ENCODE assay signal across 14 cellular contexts in genomic region chr13:29301027-29301426, GRCh38.
A peak's percentile ranks its signal among the peaks of the same experiment; 100 is the strongest.
DNase-seq lines count a peak whose midpoint lies in the region; ATAC-seq, FAIRE-seq and TF ChIP-seq lines count a peak whose summit lies in the region.
"Had no signal": no experiment of that assay in that cellular context is flagged by ENCODE, and none has a peak within 500 bp of the region (broad histone marks: within the 10 kb centered on the region; RNA-seq: fewer than 3 reads in every experiment).

No MANE protein-coding gene starts in this region.

- no peak overlapping the region for H3K4me3 Mint-ChIP-seq in WTC11
- H3K4me3 Mint-ChIP-seq: CD8-positive, alpha-beta T cell had no signal

- DNase-seq in H7 (peak; percentile 21), WTC11 (ENCODE audit: low spot score) (peak; percentile 13), prostate gland (ENCODE audit: low spot score) (no peak), frontal cortex (ENCODE audit: low spot score in 2 of 2) (no peak)
- DNase-seq: Calu3; CD8-positive, alpha-beta T cell; DMS79 treated with DMSO at 0.1 percent for 48 hours; GF-D8 had no signal

- H3K27ac ChIP-seq in iPS-20b (ENCODE audit: low read length) = peak overlapping the region; percentile 31
- H3K27ac ChIP-seq in prostate gland = no peak overlapping the region
- H3K27ac ChIP-seq: BLaER1 treated with 17β-estradiol and CSF1 and Interleukin-3, amounts not matched to agents 10 nM and 100 nM; KMS-11 had no signal

- CTCF ChIA-PET in WTC11 (lab: Charles Lee) = interaction anchor here (1.0 to 2.3 kb wide), 3 partner anchors 16 to 195 kb away, joined by 3 to 13 read pairs (median 3); no protein-coding TSS in a partner anchor

- no peak overlapping the region for H3K27ac Mint-ChIP-seq in WTC11
- H3K27ac Mint-ChIP-seq: CD8-positive, alpha-beta T cell had no signal

- WGBS in prostate gland = 79% methylated on average over 1 of the region's 1 CpG

- H3K36me3 Mint-ChIP-seq in WTC11 = peaks cover 32% of the 10 kb centered on the region
- H3K36me3 Mint-ChIP-seq: CD8-positive, alpha-beta T cell had no signal

- H3K9ac ChIP-seq in iPS-20b (ENCODE audit: low read depth, low read length) = no peak overlapping the region
- H3K9ac ChIP-seq: BLaER1 treated with 17β-estradiol and CSF1 and Interleukin-3, amounts not matched to agents 10 nM and 100 nM; KMS-11 had no signal

- H3K9me3 Mint-ChIP-seq in WTC11 = peaks cover 34% of the 10 kb centered on the region

- intact Hi-C loops in prostate gland (cut with DNase I) = no loop called here

- ATAC-seq in WTC11 (peak; percentile 84), GM21526 (IDR thresholded peaks at IDR 0.05; ENCODE audit: low FRiP score, unreplicated experiment) (no peak)
- ATAC-seq: CD8-positive, alpha-beta T cell had no signal

- FAIRE-seq in frontal cortex (lab: Jason Lieb, UNC) = no peak
- FAIRE-seq: A204.1, HTR-8/SVneo had no signal

- H3K4me1 Mint-ChIP-seq in WTC11 = peaks cover 13% of the 10 kb centered on the region

- H3K4me1 ChIP-seq in iPS-20b (ENCODE audit: insufficient read depth, low read length) (peaks cover 17% of the 10 kb centered on the region; the same call in 1 of the 2 replicates), prostate gland (replicated peaks) (no peaks in the 10 kb centered on the region)
- H3K4me1 ChIP-seq: BLaER1 treated with 17β-estradiol and CSF1 and Interleukin-3, amounts not matched to agents 10 nM and 100 nM had no signal

- H3K27me3 ChIP-seq in H7 (ENCODE audit: control insufficient read depth, insufficient read depth, low read length) = no peaks in the 10 kb centered on the region
- no peaks in the 10 kb centered on the region for H3K27me3 ChIP-seq in iPS-20b (ENCODE audit: insufficient read depth, low read length)
- no peaks in the 10 kb centered on the region for H3K27me3 ChIP-seq in prostate gland (replicated peaks; ENCODE audit: insufficient read depth)
- H3K27me3 ChIP-seq: BLaER1 treated with 17β-estradiol and CSF1 and Interleukin-3, amounts not matched to agents 10 nM and 100 nM had no signal

- POLR2A ChIA-PET in WTC11 (lab: Charles Lee) = no interaction called here

- H3K4me3 ChIP-seq in H7 (ENCODE audit: insufficient read depth, low read depth, low read length) (no peak overlapping the region), iPS-20b (ENCODE audit: low read length) (peak overlapping the region; percentile 44; the same call in 1 of the 2 replicates), prostate gland (no peak overlapping the region)
- H3K4me3 ChIP-seq: BLaER1 treated with 17β-estradiol and CSF1 and Interleukin-3, amounts not matched to agents 10 nM and 100 nM had no signal

- TF ChIP-seq CTCF in WTC11 (IDR thresholded peaks at IDR 0.05) (no peak), prostate gland (IDR thresholded peaks at IDR 0.05) (no peak)

- H3K9me3 ChIP-seq in iPS-20b (ENCODE audit: insufficient read depth, low read depth, low read length) (peaks cover 6% of the 10 kb centered on the region; the same call in 1 of the 2 replicates), prostate gland (no peaks in the 10 kb centered on the region)

- TF ChIP-seq POLR2A in prostate gland (IDR thresholded peaks at IDR 0.05) = no peak

- no peaks in the 10 kb centered on the region; the same call in 1 of the 2 replicates for H3K27me3 Mint-ChIP-seq in WTC11 (ENCODE audit: low read depth)

- no peaks in the 10 kb centered on the region for H3K36me3 ChIP-seq in H7 (replicated peaks; ENCODE audit: control insufficient read depth, insufficient read depth, low read length)
- H3K36me3 ChIP-seq in iPS-20b (ENCODE audit: insufficient read depth, low read depth, low read length) = no peaks in the 10 kb centered on the region
- H3K36me3 ChIP-seq in prostate gland = no peaks in the 10 kb centered on the region
- H3K36me3 ChIP-seq: BLaER1 treated with 17β-estradiol and CSF1 and Interleukin-3, amounts not matched to agents 10 nM and 100 nM had no signal

TF ChIP-seq in WTC11, 78 proteins besides CTCF, POLR2A, EP300 and RAD21:
- peak; percentile 52 for TF ChIP-seq ZNF423 (CRISPR knock-in tag; IDR thresholded peaks at IDR 0.05)
- TF ChIP-seq PRDM15 (CRISPR knock-in tag; IDR thresholded peaks at IDR 0.05) = no peak
- TF ChIP-seq NR2C2 (CRISPR knock-in tag; IDR thresholded peaks at IDR 0.05) = no peak
- TF ChIP-seq FOXP4 (CRISPR knock-in tag; IDR thresholded peaks at IDR 0.05) = 0 out of 2 replicates have a peak, but pooled peaks have one; percentile 15
- TF ChIP-seq CREM (CRISPR knock-in tag; IDR thresholded peaks at IDR 0.05) = peak; percentile 30; the same call in 1 of the 2 replicates

Comparison
In these comparisons a context has a peak if more than half of its experiments do, and no peak if none do; other contexts are left out.
1. DNase-seq: peak in H7 (single experiment) and WTC11 (single experiment); none in prostate gland (single experiment) and frontal cortex (0 of 2).